In genomic region chr6:138957484-138957883, GRCh38 we compare ENCODE assay signal across 2 cellular contexts.
TF ChIP-seq lines count a peak whose summit lies in the region.

No MANE protein-coding gene starts in this region.

TF ChIP-seq in GM12878, 131 proteins besides CTCF, POLR2A, EP300 and RAD21:
- TF ChIP-seq MEF2B (IDR thresholded peaks at IDR 0.05; ENCODE audit: partially characterized antibody, poor library complexity, severe bottlenecking) (peak; percentile 81), IKZF2 (IDR thresholded peaks at IDR 0.05) (peak; percentile 56 to 57; a peak in 2 of 4 replicates), ZBTB40 (IDR thresholded peaks at IDR 0.05; ENCODE audit: borderline replicate concordance) (no peak), CEBPZ (IDR thresholded peaks at IDR 0.05; ENCODE audit: low read depth, low read length) (no peak), IKZF1 (conservative IDR thresholded peaks at IDR 0.05) (peak; percentile 44), NFYA (IDR thresholded peaks at IDR 0.05; ENCODE audit: borderline replicate concordance, low read depth, low read length) (no peak), PBX3 (IDR thresholded peaks at IDR 0.05; ENCODE audit: insufficient replicate concordance, low read depth, low read length) (no peak), ASH2L (IDR thresholded peaks at IDR 0.05; ENCODE audit: borderline replicate concordance, low read depth) (no peak)

TF ChIP-seq in liver, 16 proteins besides CTCF, POLR2A, EP300 and RAD21 (continued from another document):
- TF ChIP-seq REST (IDR thresholded peaks at IDR 0.05) (no peak), FOXA1 (IDR thresholded peaks at IDR 0.05) (no peak), RXRA (IDR thresholded peaks at IDR 0.05) (no peak), GABPA (IDR thresholded peaks at IDR 0.05 in 1 of 2, conservative IDR thresholded peaks at IDR 0.05 in 1 of 2) (no peak), ATF3 (IDR thresholded peaks at IDR 0.05) (no peak), YY1 (IDR thresholded peaks at IDR 0.05) (no peak), TAF1 (conservative IDR thresholded peaks at IDR 0.05) (no peak), HNF4A (conservative IDR thresholded peaks at IDR 0.05) (peak; percentile 55 to 59), NR2F2 (IDR thresholded peaks at IDR 0.05) (peak; percentile 22), MAX (IDR thresholded peaks at IDR 0.05) (peak; percentile 62), ZBTB33 (IDR thresholded peaks at IDR 0.05) (no peak), SP1 (IDR thresholded peaks at IDR 0.05) (peak; percentile 18), EGR1 (IDR thresholded peaks at IDR 0.05; ENCODE audit: low read depth in 2 of 2) (no peak)
